Comparison of ENCODE assay signal across 8 cellular contexts in the genomic region with DNA sequence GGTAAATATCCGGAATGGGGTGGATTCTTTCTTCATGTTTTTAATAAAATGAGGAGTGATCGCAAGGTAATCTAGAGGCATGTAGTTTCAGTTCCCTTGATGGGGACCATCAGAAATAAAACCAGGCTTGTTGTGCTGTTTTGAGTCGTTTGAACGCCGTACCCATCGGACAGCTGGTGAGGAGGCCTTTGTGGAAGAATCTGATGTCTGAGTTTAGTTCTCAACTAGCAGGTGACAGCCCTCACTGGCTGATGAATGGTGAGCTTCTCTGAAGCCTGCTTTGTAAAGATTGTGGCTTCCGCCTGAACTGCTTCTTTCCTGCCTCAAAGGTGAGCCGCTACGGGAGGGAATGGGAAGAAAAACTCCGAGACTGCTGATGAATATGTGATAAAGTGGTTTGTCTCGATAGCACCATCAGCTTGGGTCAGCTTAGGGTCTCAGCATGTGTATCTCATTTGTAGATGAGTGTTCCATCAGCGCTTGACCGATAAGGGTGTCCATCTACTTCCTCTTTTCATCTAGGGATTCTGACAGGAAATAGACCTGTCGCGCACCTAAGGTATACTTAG. TPM values are rescaled to one million over a fixed set of nuclear protein-coding genes. Genes with fewer than 3 reads are reported as not detected.
DNase-seq lines count a peak whose midpoint lies in the region; ATAC-seq and TF ChIP-seq lines count a peak whose summit lies in the region.

No MANE protein-coding gene starts in this region.

- peaks cover 31% of the 10 kb centered on the region for H4K20me1 ChIP-seq in osteoblast (ENCODE audit: insufficient read depth, low read length)

- H3K27ac Mint-ChIP-seq in activated CD4-positive, alpha-beta T cell treated with anti-CD3 and anti-CD28 coated beads for 36 hours = peak overlapping the region; percentile 98

- H3K36me3 ChIP-seq in HUES6 (ENCODE audit: control insufficient read depth, insufficient read depth, low read length) (no peaks in the 10 kb centered on the region), osteoblast (ENCODE audit: insufficient read depth, low read length) (no peaks in the 10 kb centered on the region)

- POLR2A ChIA-PET in AG04449 (lab: Yijun Ruan, JAX) = interaction anchor here (0.7 to 0.9 kb wide), 2 partner anchors 8 to 73 kb away, joined by 3 read pairs; no protein-coding TSS in a partner anchor
- POLR2A ChIA-PET in activated CD4-positive, alpha-beta T cell treated with anti-CD3 and anti-CD28 coated beads for 36 hours (lab: Charles Lee) = no interaction called here

- H3K4me2 ChIP-seq in osteoblast (ENCODE audit: insufficient read depth, low read length) = peak overlapping the region; percentile 100

- H3K27ac ChIP-seq in HUES6 (ENCODE audit: low read depth, low read length) = peak overlapping the region; percentile 37; the same call in 1 of the 2 replicates
- H3K27ac ChIP-seq in osteoblast (ENCODE audit: low read depth, low read length) = peak overlapping the region; percentile 82

- peak overlapping the region; percentile 83 for H3K9ac ChIP-seq in HUES6 (ENCODE audit: low read length)

- intact Hi-C loops in activated CD4-positive, alpha-beta T cell treated with anti-CD3 and anti-CD28 coated beads for 36 hours (cut with DNase I, micrococcal nuclease) = loop anchor here (1.0 to 5.0 kb wide), 13 partner anchors 35 to 1885 kb away; a partner anchor contains a TSS

- H3K9me3 ChIP-seq in HUES6 (ENCODE audit: control insufficient read depth, insufficient read depth, low read depth, low read length) (no peaks in the 10 kb centered on the region), osteoblast (ENCODE audit: low read depth, low read length) (no peaks in the 10 kb centered on the region)

- H3K4me1 ChIP-seq in HUES6 (ENCODE audit: control insufficient read depth, insufficient read depth, low read length) (peaks cover 7% of the 10 kb centered on the region; the same call in 1 of the 2 replicates), osteoblast (ENCODE audit: insufficient read depth, low read length) (peaks cover 15% of the 10 kb centered on the region)

- CTCF ChIA-PET in AG04449 (lab: Yijun Ruan, JAX) = interaction anchor here (1.1 to 1.3 kb wide), 2 partner anchors 20 to 891 kb away, joined by 3 read pairs; no protein-coding TSS in a partner anchor
- CTCF ChIA-PET in activated CD4-positive, alpha-beta T cell treated with anti-CD3 and anti-CD28 coated beads for 36 hours (lab: Charles Lee) = interaction anchor here (0.5 to 2.9 kb wide), 5 partner anchors 17 to 380 kb away, joined by 3 to 12 read pairs (median 3); no protein-coding TSS in a partner anchor

- H3K36me3 Mint-ChIP-seq in activated CD4-positive, alpha-beta T cell treated with anti-CD3 and anti-CD28 coated beads for 36 hours (ENCODE audit: low read depth) = peaks cover 25% of the 10 kb centered on the region

- ATAC-seq in GM18502 (IDR thresholded peaks at IDR 0.05; ENCODE audit: poor library complexity, unreplicated experiment) = peak; percentile 29
- ATAC-seq in activated CD4-positive, alpha-beta T cell treated with anti-CD3 and anti-CD28 coated beads for 36 hours = no peak

- H3K9me3 Mint-ChIP-seq in activated CD4-positive, alpha-beta T cell treated with anti-CD3 and anti-CD28 coated beads for 36 hours (ENCODE audit: low read depth) = no peaks in the 10 kb centered on the region

- no peaks in the 10 kb centered on the region for H3K27me3 ChIP-seq in HUES6 (ENCODE audit: control insufficient read depth, insufficient read depth, low read length)
- no peaks in the 10 kb centered on the region for H3K27me3 ChIP-seq in osteoblast (ENCODE audit: insufficient read depth, low read length)

- DNase-seq in AG04449 (ENCODE audit: low read depth, low spot score) (no peak), epithelial cell of esophagus (ENCODE audit: low read depth) (peak; percentile 28), osteoblast (ENCODE audit: insufficient read length, low spot score, missing footprints) (peak; percentile 70), ecto neural progenitor cell (ENCODE audit: low spot score) (no peak), NCI-H128 (lab: John Stamatoyannopoulos, UW; ENCODE audit: unreplicated experiment) (no peak)
- DNase-seq in activated CD4-positive, alpha-beta T cell treated with anti-CD3 and anti-CD28 coated beads for 36 hours = peak; percentile 38

- H3K27me3 Mint-ChIP-seq in activated CD4-positive, alpha-beta T cell treated with anti-CD3 and anti-CD28 coated beads for 36 hours = no peaks in the 10 kb centered on the region

- peak overlapping the region; percentile 99 for H3K4me3 Mint-ChIP-seq in activated CD4-positive, alpha-beta T cell treated with anti-CD3 and anti-CD28 coated beads for 36 hours

- H3K4me3 ChIP-seq in AG04449 (ENCODE audit: low read depth, low read length) (peak overlapping the region; percentile 93), HUES6 (ENCODE audit: low read depth, low read length) (peak overlapping the region; percentile 87), epithelial cell of esophagus (ENCODE audit: low read length) (peak overlapping the region; percentile 94), osteoblast (ENCODE audit: insufficient read depth, low read length) (peak overlapping the region; percentile 82)

- TF ChIP-seq CTCF in AG04449 (IDR thresholded peaks at IDR 0.05; ENCODE audit: insufficient read depth, low read length, missing control alignments) (no peak), epithelial cell of esophagus (IDR thresholded peaks at IDR 0.05; ENCODE audit: insufficient read depth, low read depth, low read length, missing control alignments) (no peak), osteoblast (IDR thresholded peaks at IDR 0.05; ENCODE audit: extremely low read depth, low read depth, low read length) (no peak)

- peaks cover 58% of the 10 kb centered on the region for H3K79me2 ChIP-seq in osteoblast (ENCODE audit: insufficient read depth, low read length)

- peak overlapping the region; percentile 45 for H2AFZ ChIP-seq in osteoblast (ENCODE audit: low read length)

- peaks cover 42% of the 10 kb centered on the region for H3K4me1 Mint-ChIP-seq in activated CD4-positive, alpha-beta T cell treated with anti-CD3 and anti-CD28 coated beads for 36 hours

RNA-seq across cellular contexts. Expression of a gene that starts 1.0 kb away (rescaled TPM):
- 10 to 100 TPM; 70.5 to 85.8 TPM for total RNA-seq in activated CD4-positive, alpha-beta T cell treated with anti-CD3 and anti-CD28 coated beads for 36 hours
- total RNA-seq in osteoblast = 118 and 131 TPM in 2 replicates

Comparison
In these comparisons a context has a peak if more than half of its experiments do, and no peak if none do; other contexts are left out.
1. DNase-seq: peak in activated CD4-positive, alpha-beta T cell treated with anti-CD3 and anti-CD28 coated beads for 36 hours (single experiment), epithelial cell of esophagus (single experiment) and osteoblast (single experiment); none in AG04449 (single experiment), ecto neural progenitor cell (single experiment) and NCI-H128 (single experiment).
2. Peak in every context shown above with its lines, with median percentiles within 50 percentile points of each other: H3K4me3 ChIP-seq.